In genomic region chr19:480016-480855, GRCh38 we compare ENCODE assay signal across 1 cellular context.
A peak's percentile ranks its signal among the peaks of the same experiment; 100 is the strongest.
TF ChIP-seq lines count a peak whose summit lies in the region.

No MANE protein-coding gene starts in this region.

TF ChIP-seq in K562, 482 proteins besides CTCF, POLR2A, EP300 and RAD21 (continued from another document):
- no peak for TF ChIP-seq FOXP4 (CRISPR knock-in tag; IDR thresholded peaks at IDR 0.05; ENCODE audit: borderline replicate concordance)
- TF ChIP-seq CC2D1A (IDR thresholded peaks at IDR 0.05), result peak; percentile 33; the same call in 1 of the 2 replicates
- peak; percentile 39; the same call in 1 of the 2 replicates for TF ChIP-seq ATF7 (IDR thresholded peaks at IDR 0.05)
- 0 out of 2 replicates have a peak, but pooled peaks have one; percentile 15 for TF ChIP-seq MEF2D (tag; conservative IDR thresholded peaks at IDR 0.05; ENCODE audit: low read depth)
- TF ChIP-seq ZNF263 (CRISPR knock-in tag; IDR thresholded peaks at IDR 0.05; ENCODE audit: borderline replicate concordance), result peak; percentile 59; the same call in 1 of the 2 replicates
- TF ChIP-seq CTBP1 (IDR thresholded peaks at IDR 0.05; ENCODE audit: borderline replicate concordance), result peak; percentile 99
- TF ChIP-seq, protein P1, sequence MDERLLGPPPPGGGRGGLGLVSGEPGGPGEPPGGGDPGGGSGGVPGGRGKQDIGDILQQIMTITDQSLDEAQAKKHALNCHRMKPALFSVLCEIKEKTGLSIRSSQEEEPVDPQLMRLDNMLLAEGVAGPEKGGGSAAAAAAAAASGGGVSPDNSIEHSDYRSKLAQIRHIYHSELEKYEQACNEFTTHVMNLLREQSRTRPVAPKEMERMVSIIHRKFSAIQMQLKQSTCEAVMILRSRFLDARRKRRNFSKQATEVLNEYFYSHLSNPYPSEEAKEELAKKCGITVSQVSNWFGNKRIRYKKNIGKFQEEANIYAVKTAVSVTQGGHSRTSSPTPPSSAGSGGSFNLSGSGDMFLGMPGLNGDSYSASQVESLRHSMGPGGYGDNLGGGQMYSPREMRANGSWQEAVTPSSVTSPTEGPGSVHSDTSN (CRISPR knock-in tag; IDR thresholded peaks at IDR 0.05; ENCODE audit: low read depth), result no peak
- TF ChIP-seq, protein P1 (tag; conservative IDR thresholded peaks at IDR 0.05; ENCODE audit: low read depth), result peak; percentile 73
- peak; percentile 35; the same call in 1 of the 2 replicates for TF ChIP-seq BHLHE40 (IDR thresholded peaks at IDR 0.05; ENCODE audit: low read length)
- TF ChIP-seq TRIM25 (IDR thresholded peaks at IDR 0.05; ENCODE audit: borderline replicate concordance), result peak; percentile 71; the same call in 1 of the 2 replicates
- TF ChIP-seq PHF20 (IDR thresholded peaks at IDR 0.05; ENCODE audit: partially characterized antibody), result peak; percentile 31
- peak; percentile 93 for TF ChIP-seq EGR1 (conservative IDR thresholded peaks at IDR 0.05)
- peak; percentile 32; the same call in 1 of the 2 replicates for TF ChIP-seq CREB1 (IDR thresholded peaks at IDR 0.05)
- peak; percentile 82 for TF ChIP-seq CREB1 (CRISPR knock-in tag; IDR thresholded peaks at IDR 0.05)
- TF ChIP-seq ARHGAP35 (IDR thresholded peaks at IDR 0.05; ENCODE audit: partially characterized antibody), result peak; percentile 85
- TF ChIP-seq ARNT (IDR thresholded peaks at IDR 0.05), result peak; percentile 17 to 65; a peak in 2 of 4 replicates
- no peak for TF ChIP-seq MYBL2 (IDR thresholded peaks at IDR 0.05; ENCODE audit: low read depth)
- no peak for TF ChIP-seq MYBL2 (CRISPR knock-in tag; IDR thresholded peaks at IDR 0.05; ENCODE audit: borderline replicate concordance)
- TF ChIP-seq, protein P2, sequence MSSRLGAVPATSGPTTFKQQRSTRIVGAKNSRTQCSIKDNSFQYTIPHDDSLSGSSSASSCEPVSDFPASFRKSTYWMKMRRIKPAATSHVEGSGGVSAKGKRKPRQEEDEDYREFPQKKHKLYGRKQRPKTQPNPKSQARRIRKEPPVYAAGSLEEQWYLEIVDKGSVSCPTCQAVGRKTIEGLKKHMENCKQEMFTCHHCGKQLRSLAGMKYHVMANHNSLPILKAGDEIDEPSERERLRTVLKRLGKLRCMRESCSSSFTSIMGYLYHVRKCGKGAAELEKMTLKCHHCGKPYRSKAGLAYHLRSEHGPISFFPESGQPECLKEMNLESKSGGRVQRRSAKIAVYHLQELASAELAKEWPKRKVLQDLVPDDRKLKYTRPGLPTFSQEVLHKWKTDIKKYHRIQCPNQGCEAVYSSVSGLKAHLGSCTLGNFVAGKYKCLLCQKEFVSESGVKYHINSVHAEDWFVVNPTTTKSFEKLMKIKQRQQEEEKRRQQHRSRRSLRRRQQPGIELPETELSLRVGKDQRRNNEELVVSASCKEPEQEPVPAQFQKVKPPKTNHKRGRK (tag; IDR thresholded peaks at IDR 0.05), result peak; percentile 85
- peak in 1 of 2 experiments; percentile 64 for TF ChIP-seq MNT (conservative IDR thresholded peaks at IDR 0.05)
- TF ChIP-seq MYNN (IDR thresholded peaks at IDR 0.05), result no peak
- no peak for TF ChIP-seq MYNN (CRISPR knock-in tag; IDR thresholded peaks at IDR 0.05)
- no peak for TF ChIP-seq HNRNPH1 (optimal IDR thresholded peaks at IDR 0.05; ENCODE audit: low read depth, low read length)
- no peak for TF ChIP-seq NFIC (IDR thresholded peaks at IDR 0.05)
- TF ChIP-seq KDM1A (IDR thresholded peaks at IDR 0.05), result peak; percentile 95 to 96
- TF ChIP-seq HDAC2 (IDR thresholded peaks at IDR 0.05), result peak; percentile 91; the same call in 1 of the 2 replicates
- no peak for TF ChIP-seq FOXJ2 (tag; IDR thresholded peaks at IDR 0.05)
- no peak for TF ChIP-seq SMARCB1 (IDR thresholded peaks at IDR 0.05; ENCODE audit: insufficient read length, low read depth)
- peak; percentile 81; the same call in 1 of the 2 replicates for TF ChIP-seq SAFB (IDR thresholded peaks at IDR 0.05; ENCODE audit: borderline replicate concordance, low read depth, low read length)
- TF ChIP-seq MCM3 (IDR thresholded peaks at IDR 0.05), result 0 out of 2 replicates have a peak, but pooled peaks have one; percentile 37
- TF ChIP-seq, protein P3, sequence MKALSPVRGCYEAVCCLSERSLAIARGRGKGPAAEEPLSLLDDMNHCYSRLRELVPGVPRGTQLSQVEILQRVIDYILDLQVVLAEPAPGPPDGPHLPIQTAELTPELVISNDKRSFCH (CRISPR knock-in tag; IDR thresholded peaks at IDR 0.05), result no peak
- TF ChIP-seq, protein P3 (tag; IDR thresholded peaks at IDR 0.05), result peak; percentile 37; the same call in 1 of the 2 replicates
- peak; percentile 88; the same call in 1 of the 2 replicates for TF ChIP-seq TSC22D4 (tag; IDR thresholded peaks at IDR 0.05)
- TF ChIP-seq ESRRB (CRISPR knock-in tag; IDR thresholded peaks at IDR 0.05; ENCODE audit: borderline replicate concordance), result no peak
- TF ChIP-seq, protein P4, sequence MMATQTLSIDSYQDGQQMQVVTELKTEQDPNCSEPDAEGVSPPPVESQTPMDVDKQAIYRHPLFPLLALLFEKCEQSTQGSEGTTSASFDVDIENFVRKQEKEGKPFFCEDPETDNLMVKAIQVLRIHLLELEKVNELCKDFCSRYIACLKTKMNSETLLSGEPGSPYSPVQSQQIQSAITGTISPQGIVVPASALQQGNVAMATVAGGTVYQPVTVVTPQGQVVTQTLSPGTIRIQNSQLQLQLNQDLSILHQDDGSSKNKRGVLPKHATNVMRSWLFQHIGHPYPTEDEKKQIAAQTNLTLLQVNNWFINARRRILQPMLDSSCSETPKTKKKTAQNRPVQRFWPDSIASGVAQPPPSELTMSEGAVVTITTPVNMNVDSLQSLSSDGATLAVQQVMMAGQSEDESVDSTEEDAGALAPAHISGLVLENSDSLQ (IDR thresholded peaks at IDR 0.05), result peak; percentile 89
- TF ChIP-seq SMARCA5 (IDR thresholded peaks at IDR 0.05), result peak; percentile 80
